ENCODE assay signal across 32 cellular contexts in the genomic region with DNA sequence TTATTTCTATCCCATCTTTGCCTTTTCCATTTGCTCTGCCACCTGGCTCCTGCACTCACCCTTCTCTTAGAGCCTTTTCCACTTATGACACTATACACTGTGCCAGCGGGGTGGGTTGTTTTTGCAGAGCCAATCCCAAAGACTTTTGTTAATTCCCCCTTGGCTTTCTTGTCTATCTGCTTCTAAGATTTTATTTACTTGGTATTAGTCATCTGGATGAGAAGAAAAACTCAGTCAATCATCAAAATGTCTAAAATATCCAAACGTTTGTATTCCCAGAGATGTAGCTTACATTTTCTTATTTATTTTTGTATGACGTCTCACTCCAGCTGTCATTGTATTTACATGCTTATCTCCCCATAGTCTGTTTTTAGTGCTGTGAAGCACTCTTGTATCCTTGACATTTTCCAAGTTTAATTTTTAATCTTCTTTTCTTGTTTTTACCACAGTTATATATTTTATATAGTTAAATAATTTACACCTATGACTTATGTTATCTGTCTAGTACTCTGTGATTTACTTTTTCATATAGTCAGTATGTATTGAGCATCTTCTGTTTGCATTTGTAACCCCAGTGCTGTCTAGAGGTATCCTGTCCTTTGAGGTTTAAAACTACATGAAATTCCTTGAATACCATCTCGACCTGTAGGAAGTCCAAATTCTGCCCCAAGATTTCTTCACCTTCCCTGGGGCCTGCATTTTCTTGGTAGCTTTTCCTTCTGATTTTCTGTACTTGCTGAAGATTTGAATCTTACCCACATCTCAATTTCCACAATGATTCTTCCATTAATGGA. TPM values are rescaled to one million over a fixed set of nuclear protein-coding genes. Genes with fewer than 3 reads are reported as not detected.
"Had no signal": no experiment of that assay in that cellular context is flagged by ENCODE, and none has a peak within 500 bp of the region (broad histone marks: within the 10 kb centered on the region; RNA-seq: fewer than 3 reads in every experiment).

No MANE protein-coding gene starts in this region.

- H3K9me3 Mint-ChIP-seq: activated T-helper 2 cell treated with anti-CD3 and anti-CD28 coated beads, Interferon-gamma antibody, Interleukin-2, Interleukin-4, amounts not matched to agents 10 μg/mL and 5 μg/mL and 100 μg/mL, durations not matched to agents 14 hours and 24 hours and 36 hours; natural killer cell treated with Interleukin-12 subunit alpha and Interleukin-12 subunit beta and Interleukin-15 and Interleukin-18, amount 100 ng/mL, for 72 hours; T-helper 1 cell treated with Interleukin-12 subunit alpha and Interleukin-12 subunit beta and Interleukin-4 antibody, amounts not matched to agents 30 μg/mL and 1 μg/mL, for 36 hours had no signal

- ATAC-seq: activated CD8-positive, alpha-beta memory T cell treated with anti-CD3 and anti-CD28 coated beads, Interleukin-2, amount 10 ng/mL, durations not matched to agents 7 days and 5 days; activated CD8-positive, alpha-beta T cell treated with anti-CD3 and anti-CD28 coated beads, Interleukin-2, amount 10 ng/mL, durations not matched to agents 7 days and 5 days; body of pancreas; gastroesophageal sphincter; lower lobe of right lung; natural killer cell treated with Interleukin-12 subunit alpha and Interleukin-12 subunit beta and Interleukin-15 and Interleukin-18, amount 100 ng/mL, for 72 hours; right cardiac atrium had no signal

- H3K27ac Mint-ChIP-seq: activated CD8-positive, alpha-beta memory T cell treated with anti-CD3 and anti-CD28 coated beads, Interleukin-2, amount 10 ng/mL, durations not matched to agents 7 days and 5 days; activated CD8-positive, alpha-beta T cell treated with anti-CD3 and anti-CD28 coated beads, Interleukin-2, amount 10 ng/mL, durations not matched to agents 7 days and 5 days; activated naive CD8-positive, alpha-beta T cell; activated T-helper 2 cell treated with anti-CD3 and anti-CD28 coated beads, Interferon-gamma antibody, Interleukin-2, Interleukin-4, amounts not matched to agents 10 μg/mL and 5 μg/mL and 100 μg/mL, durations not matched to agents 14 hours and 24 hours and 36 hours; natural killer cell treated with Interleukin-12 subunit alpha and Interleukin-12 subunit beta and Interleukin-15 and Interleukin-18, amount 100 ng/mL, for 72 hours; T-helper 1 cell treated with Interleukin-12 subunit alpha and Interleukin-12 subunit beta and Interleukin-4 antibody, amounts not matched to agents 30 μg/mL and 1 μg/mL, for 36 hours had no signal

- H3K4me3 Mint-ChIP-seq: activated CD8-positive, alpha-beta memory T cell treated with anti-CD3 and anti-CD28 coated beads, Interleukin-2, amount 10 ng/mL, durations not matched to agents 7 days and 5 days; activated CD8-positive, alpha-beta T cell treated with anti-CD3 and anti-CD28 coated beads, Interleukin-2, amount 10 ng/mL, durations not matched to agents 7 days and 5 days; activated naive CD8-positive, alpha-beta T cell; natural killer cell treated with Interleukin-12 subunit alpha and Interleukin-12 subunit beta and Interleukin-15 and Interleukin-18, amount 100 ng/mL, for 72 hours; T-helper 1 cell treated with Interleukin-12 subunit alpha and Interleukin-12 subunit beta and Interleukin-4 antibody, amounts not matched to agents 30 μg/mL and 1 μg/mL, for 36 hours had no signal

- H3K4me1 ChIP-seq: body of pancreas, gastroesophageal sphincter, lower lobe of right lung, spleen, suprapubic skin, tibial artery had no signal

- H3K4me3 ChIP-seq: body of pancreas, cardiac muscle cell, coronary artery, dorsolateral prefrontal cortex, gastroesophageal sphincter, hepatocyte, lower lobe of right lung, spleen, suprapubic skin, tibial artery had no signal

- H3K36me3 Mint-ChIP-seq: activated CD8-positive, alpha-beta memory T cell treated with anti-CD3 and anti-CD28 coated beads, Interleukin-2, amount 10 ng/mL, durations not matched to agents 7 days and 5 days; activated naive CD8-positive, alpha-beta T cell; natural killer cell treated with Interleukin-12 subunit alpha and Interleukin-12 subunit beta and Interleukin-15 and Interleukin-18, amount 100 ng/mL, for 72 hours had no signal

- FAIRE-seq: TTC549 had no signal

- H3K9me3 ChIP-seq: body of pancreas, gastroesophageal sphincter, lower lobe of right lung, suprapubic skin, tibial artery had no signal

- DNase-seq: activated CD4-positive, alpha-beta T cell treated with anti-CD3 and anti-CD28 coated beads, Interleukin-2, amount 50 U/mL, for 1 hour; activated CD4-positive, CD25-positive, alpha-beta regulatory T cell treated with anti-CD3 and anti-CD28 coated beads, Interleukin-2, amount 50 U/mL, for 72 hours; activated CD8-positive, alpha-beta memory T cell treated with anti-CD3 and anti-CD28 coated beads, Interleukin-2, amount 10 ng/mL, durations not matched to agents 7 days and 5 days; activated CD8-positive, alpha-beta T cell treated with anti-CD3 and anti-CD28 coated beads, Interleukin-2, amount 10 ng/mL, durations not matched to agents 7 days and 5 days; activated naive CD4-positive, alpha-beta T cell treated with Interleukin-2 at 50 U/mL for 16 hours; activated T-cell treated with anti-CD3 and anti-CD28 coated beads, Interleukin-2, amount 50 U/mL, for 48 hours; aorta; body of pancreas; cerebellar nuclear complex; dorsolateral prefrontal cortex; effector memory CD4-positive, alpha-beta T cell; erythroblast; lower lobe of right lung; mesenchymal stem cell; posterior cingulate gyrus; right cardiac atrium; spleen; stimulated activated naive CD4-positive, alpha-beta T cell; SW 1271; T-helper 9 cell; tibial artery; WERI-Rb-1 had no signal

- H3K4me1 Mint-ChIP-seq: activated CD8-positive, alpha-beta memory T cell treated with anti-CD3 and anti-CD28 coated beads, Interleukin-2, amount 10 ng/mL, durations not matched to agents 7 days and 5 days had no signal

- H3K36me3 ChIP-seq: cardiac muscle cell, gastroesophageal sphincter, lower lobe of right lung, spleen, suprapubic skin, tibial artery, WERI-Rb-1 had no signal

- H3K27me3 Mint-ChIP-seq: activated naive CD8-positive, alpha-beta T cell had no signal

RNA-seq across cellular contexts. Expression of gene COL4A3, which starts 55.1 kb away (rescaled TPM):
- total RNA-seq: activated CD8-positive, alpha-beta memory T cell treated with anti-CD3 and anti-CD28 coated beads, Interleukin-2, amount 10 ng/mL, durations not matched to agents 7 days and 5 days; activated CD8-positive, alpha-beta T cell treated with anti-CD3 and anti-CD28 coated beads, Interleukin-2, amount 10 ng/mL, durations not matched to agents 7 days and 5 days; activated T-helper 2 cell treated with anti-CD3 and anti-CD28 coated beads, Interferon-gamma antibody, Interleukin-2, Interleukin-4, amounts not matched to agents 10 μg/mL and 5 μg/mL and 100 μg/mL, durations not matched to agents 14 hours and 24 hours and 36 hours; cardiac muscle cell had no signal

RNA-seq across cellular contexts. Expression of gene COL4A4, which starts 55.5 kb away (rescaled TPM):
- total RNA-seq: activated CD8-positive, alpha-beta memory T cell treated with anti-CD3 and anti-CD28 coated beads, Interleukin-2, amount 10 ng/mL, durations not matched to agents 7 days and 5 days; activated CD8-positive, alpha-beta T cell treated with anti-CD3 and anti-CD28 coated beads, Interleukin-2, amount 10 ng/mL, durations not matched to agents 7 days and 5 days; activated T-helper 2 cell treated with anti-CD3 and anti-CD28 coated beads, Interferon-gamma antibody, Interleukin-2, Interleukin-4, amounts not matched to agents 10 μg/mL and 5 μg/mL and 100 μg/mL, durations not matched to agents 14 hours and 24 hours and 36 hours had no signal
